ENCODE assay signal across 20 cellular contexts in the genomic region with DNA sequence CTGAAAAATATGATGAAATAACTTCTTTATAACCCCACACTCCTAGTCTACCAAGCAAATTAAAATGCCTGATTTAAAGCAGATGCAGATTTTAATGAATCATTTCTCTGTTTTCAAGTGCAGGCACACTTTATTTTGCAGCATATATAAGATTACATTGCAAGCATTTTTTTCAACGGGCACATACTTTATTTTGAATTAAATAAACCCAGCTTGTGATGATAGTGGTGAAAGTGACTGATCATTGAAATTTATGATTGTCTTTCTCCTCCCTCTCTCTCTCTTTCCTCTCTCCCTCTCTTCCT. TPM values are rescaled to one million over a fixed set of nuclear protein-coding genes. Genes with fewer than 3 reads are reported as not detected.
DNase-seq lines count a peak whose midpoint lies in the region; ATAC-seq and TF ChIP-seq lines count a peak whose summit lies in the region.
"Had no signal": no experiment of that assay in that cellular context is flagged by ENCODE, and none has a peak within 500 bp of the region (broad histone marks: within the 10 kb centered on the region; RNA-seq: fewer than 3 reads in every experiment).

No MANE protein-coding gene starts in this region.

- H3K27ac ChIP-seq in uterus, result no peak overlapping the region

- H3K4me1 ChIP-seq in adipocyte (ENCODE audit: control insufficient read depth, insufficient read depth, low read length), result peaks cover 30% of the 10 kb centered on the region
- H3K4me1 ChIP-seq in uterus, result no peaks in the 10 kb centered on the region

- H3K4me3 Mint-ChIP-seq in nephron, result no peak overlapping the region
- H3K4me3 Mint-ChIP-seq in endothelial cell (ENCODE audit: unreplicated experiment), result no peak overlapping the region
- H3K4me3 Mint-ChIP-seq: B cell; CD4-positive, alpha-beta T cell; GM23338 had no signal

- no peak for TF ChIP-seq CTCF in AG10803 (conservative IDR thresholded peaks at IDR 0.05; ENCODE audit: low read length)
- TF ChIP-seq CTCF in nephron (IDR thresholded peaks at IDR 0.05; ENCODE audit: unreplicated experiment in 3 of 3), result no peak
- no peak for TF ChIP-seq CTCF in uterus (IDR thresholded peaks at IDR 0.05)
- no peak for TF ChIP-seq CTCF in endothelial cell (IDR thresholded peaks at IDR 0.05; ENCODE audit: unreplicated experiment)

- DNase-seq in AG10803 (ENCODE audit: low read depth) (peak; percentile 34), adipocyte (ENCODE audit: low read depth) (peak; percentile 29), uterus (no peak), ureter (ENCODE audit: low spot score) (no peak), endothelial cell (ENCODE audit: low spot score) (no peak)
- DNase-seq: 8988T; ACHN; C1 segment of cervical spinal cord; Calu3; CD4-positive, alpha-beta T cell; DMS 273 treated with DMSO at 0.1 percent for 48 hours; DMS79 treated with DMSO at 0.1 percent for 48 hours; GDM1; H7 had no signal

- H3K36me3 Mint-ChIP-seq in nephron (ENCODE audit: low read depth) (no peaks in the 10 kb centered on the region), endothelial cell (ENCODE audit: low read depth, unreplicated experiment) (no peaks in the 10 kb centered on the region)

- H3K36me3 ChIP-seq in adipocyte (ENCODE audit: control insufficient read depth, insufficient read depth, low read length, severe bottlenecking) (no peaks in the 10 kb centered on the region), uterus (no peaks in the 10 kb centered on the region)

- H3K27ac Mint-ChIP-seq in nephron, result peak overlapping the region in 2 of 3 experiments; percentile 8 to 49
- no peak overlapping the region for H3K27ac Mint-ChIP-seq in endothelial cell (ENCODE audit: unreplicated experiment)
- H3K27ac Mint-ChIP-seq: B cell; CD4-positive, alpha-beta T cell; GM23338 had no signal

- peak; percentile 12 for ATAC-seq in HG02610 (IDR thresholded peaks at IDR 0.05; ENCODE audit: unreplicated experiment)
- ATAC-seq in GM18858 (IDR thresholded peaks at IDR 0.05; ENCODE audit: unreplicated experiment), result no peak
- ATAC-seq: GM23338, HepG2 had no signal

- H3K9ac ChIP-seq in adipocyte (ENCODE audit: low read length), result no peak overlapping the region

- H3K4me3 ChIP-seq in AG10803 (ENCODE audit: low read length) (no peak overlapping the region), adipocyte (ENCODE audit: low read length) (no peak overlapping the region), uterus (no peak overlapping the region)
- H3K4me3 ChIP-seq: GM23338 had no signal

- peaks cover 18% of the 10 kb centered on the region for H3K9me3 Mint-ChIP-seq in nephron
- no peaks in the 10 kb centered on the region for H3K9me3 Mint-ChIP-seq in endothelial cell (ENCODE audit: unreplicated experiment)

- TF ChIP-seq POLR2A in uterus (IDR thresholded peaks at IDR 0.05), result no peak

- intact Hi-C loops in uterus (cut with DNase I; ENCODE audit: low total_unique reads), result no loop called here

- H3K27me3 Mint-ChIP-seq in nephron (ENCODE audit: low read depth) (no peaks in the 10 kb centered on the region), endothelial cell (ENCODE audit: unreplicated experiment) (no peaks in the 10 kb centered on the region)

- H3K27me3 ChIP-seq in adipocyte (replicated peaks; ENCODE audit: control insufficient read depth, insufficient read depth, low read length) (no peaks in the 10 kb centered on the region), uterus (no peaks in the 10 kb centered on the region)

- H3K9me3 ChIP-seq in adipocyte (ENCODE audit: control insufficient read depth, low read length) (peaks cover 19% of the 10 kb centered on the region), uterus (no peaks in the 10 kb centered on the region)

- H3K4me1 Mint-ChIP-seq in nephron, result peaks cover 18% of the 10 kb centered on the region
- no peaks in the 10 kb centered on the region for H3K4me1 Mint-ChIP-seq in endothelial cell (ENCODE audit: unreplicated experiment)
- H3K4me1 Mint-ChIP-seq: GM23338 had no signal

RNA-seq across cellular contexts. Expression of a gene that starts 12.2 kb away (rescaled TPM):
- total RNA-seq in uterus (100 to 1,000 TPM in 1 of 4 donors, 10 to 100 TPM in 3; 27.6 to 260 (median 58.9) TPM), ureter (13.8 TPM), endothelial cell (ENCODE audit: unreplicated experiment) (0.08 TPM)
- total RNA-seq: CD4-positive, alpha-beta T cell; HepG2 had no signal

Comparison
In these comparisons a context has a peak if more than half of its experiments do, and no peak if none do; other contexts are left out.
1. DNase-seq: peak in AG10803 (single experiment) and adipocyte (single experiment); none in uterus (0 of 2), ureter (single experiment) and endothelial cell (single experiment).
2. RNA of a gene that starts 12.2 kb away (total RNA-seq): 27.6 to 260 TPM in uterus and 13.8 TPM in ureter (single experiment); 0.08 TPM in endothelial cell (single experiment); every median in the first group is over 10 times any median in the second.